ENCODE assay signal across 1 cellular context in the genomic region with DNA sequence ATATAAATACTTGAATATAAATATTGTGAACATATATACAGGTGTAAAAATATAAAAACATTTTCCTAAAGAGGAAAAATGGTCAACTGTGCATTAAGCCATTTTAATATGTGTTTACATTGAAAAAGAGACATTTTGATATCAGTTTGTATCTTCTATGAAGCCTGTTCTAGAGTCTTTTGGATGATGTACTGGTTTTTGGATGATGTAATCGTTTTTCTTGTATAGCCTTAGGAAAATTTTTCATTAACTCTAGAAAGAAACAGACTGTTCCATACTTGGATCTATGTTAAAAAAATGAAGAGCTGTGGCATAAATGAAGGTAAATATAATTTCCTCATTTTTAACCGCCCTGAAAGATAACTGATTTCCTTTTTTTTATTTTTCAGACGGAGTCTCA.
TF ChIP-seq lines count a peak whose summit lies in the region.

No MANE protein-coding gene starts in this region.

TF ChIP-seq in HepG2, 621 proteins besides CTCF, POLR2A, EP300 and RAD21 (continued from another document):
- TF ChIP-seq, protein P1, sequence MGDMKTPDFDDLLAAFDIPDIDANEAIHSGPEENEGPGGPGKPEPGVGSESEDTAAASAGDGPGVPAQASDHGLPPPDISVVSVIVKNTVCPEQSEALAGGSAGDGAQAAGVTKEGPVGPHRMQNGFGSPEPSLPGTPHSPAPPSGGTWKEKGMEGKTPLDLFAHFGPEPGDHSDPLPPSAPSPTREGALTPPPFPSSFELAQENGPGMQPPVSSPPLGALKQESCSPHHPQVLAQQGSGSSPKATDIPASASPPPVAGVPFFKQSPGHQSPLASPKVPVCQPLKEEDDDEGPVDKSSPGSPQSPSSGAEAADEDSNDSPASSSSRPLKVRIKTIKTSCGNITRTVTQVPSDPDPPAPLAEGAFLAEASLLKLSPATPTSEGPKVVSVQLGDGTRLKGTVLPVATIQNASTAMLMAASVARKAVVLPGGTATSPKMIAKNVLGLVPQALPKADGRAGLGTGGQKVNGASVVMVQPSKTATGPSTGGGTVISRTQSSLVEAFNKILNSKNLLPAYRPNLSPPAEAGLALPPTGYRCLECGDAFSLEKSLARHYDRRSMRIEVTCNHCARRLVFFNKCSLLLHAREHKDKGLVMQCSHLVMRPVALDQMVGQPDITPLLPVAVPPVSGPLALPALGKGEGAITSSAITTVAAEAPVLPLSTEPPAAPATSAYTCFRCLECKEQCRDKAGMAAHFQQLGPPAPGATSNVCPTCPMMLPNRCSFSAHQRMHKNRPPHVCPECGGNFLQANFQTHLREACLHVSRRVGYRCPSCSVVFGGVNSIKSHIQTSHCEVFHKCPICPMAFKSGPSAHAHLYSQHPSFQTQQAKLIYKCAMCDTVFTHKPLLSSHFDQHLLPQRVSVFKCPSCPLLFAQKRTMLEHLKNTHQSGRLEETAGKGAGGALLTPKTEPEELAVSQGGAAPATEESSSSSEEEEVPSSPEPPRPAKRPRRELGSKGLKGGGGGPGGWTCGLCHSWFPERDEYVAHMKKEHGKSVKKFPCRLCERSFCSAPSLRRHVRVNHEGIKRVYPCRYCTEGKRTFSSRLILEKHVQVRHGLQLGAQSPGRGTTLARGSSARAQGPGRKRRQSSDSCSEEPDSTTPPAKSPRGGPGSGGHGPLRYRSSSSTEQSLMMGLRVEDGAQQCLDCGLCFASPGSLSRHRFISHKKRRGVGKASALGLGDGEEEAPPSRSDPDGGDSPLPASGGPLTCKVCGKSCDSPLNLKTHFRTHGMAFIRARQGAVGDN (CRISPR knock-in tag; IDR thresholded peaks at IDR 0.05), result no peak
- TF ChIP-seq, protein P2, sequence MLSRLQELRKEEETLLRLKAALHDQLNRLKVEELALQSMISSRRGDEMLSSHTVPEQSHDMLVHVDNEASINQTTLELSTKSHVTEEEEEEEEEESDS (CRISPR knock-in tag; IDR thresholded peaks at IDR 0.05; ENCODE audit: borderline replicate concordance), result no peak
TF ChIP-seq in HepG2: peak in this region for 2.
